Comparison of ENCODE assay signal across 12 cellular contexts in genomic region chr13:32408296-32408998, GRCh38. TPM values are rescaled to one million over a fixed set of nuclear protein-coding genes. Genes with fewer than 3 reads are reported as not detected.
DNase-seq lines count a peak whose midpoint lies in the region; ATAC-seq and TF ChIP-seq lines count a peak whose summit lies in the region.
"Had no signal": no experiment of that assay in that cellular context is flagged by ENCODE, and none has a peak within 500 bp of the region (broad histone marks: within the 10 kb centered on the region; RNA-seq: fewer than 3 reads in every experiment).

No MANE protein-coding gene starts in this region.

- no peak for DNase-seq in activated naive CD4-positive, alpha-beta T cell treated with anti-CD3 and anti-CD28 coated beads, Interleukin-2, amount 50 U/mL, for 72 hours (ENCODE audit: low spot score in 2 of 2)
- DNase-seq in activated naive CD4-positive, alpha-beta T cell treated with Interleukin-2 at 50 U/mL for 16 hours = no peak
- DNase-seq in activated CD4-positive, alpha-beta memory T cell treated with anti-CD3 and anti-CD28 coated beads for 36 hours = no peak
- DNase-seq in stimulated activated naive B cell treated with anti-CD40 and anti-IgM and Interleukin-4, amounts not matched to agents 10 μg/mL and 1 μg/mL and 100 μg/mL, for 72 hours = no peak
- no peak for DNase-seq in ascending aorta (ENCODE audit: low spot score in 2 of 2)
- DNase-seq in retina = no peak
- no peak for DNase-seq in NCI-H1436 (lab: John Stamatoyannopoulos, UW)
- DNase-seq: effector CD8-positive, alpha-beta T cell; foreskin melanocyte; NCI-H524 treated with DMSO at 0.1 percent for 48 hours; T1000 had no signal

- intact Hi-C loops in activated CD4-positive, alpha-beta memory T cell treated with anti-CD3 and anti-CD28 coated beads for 36 hours (cut with micrococcal nuclease) = loop anchor here (1.0 to 5.0 kb wide), 3 partner anchors 18 to 129 kb away; partner anchors contain the start of genes BRCA2 and ZAR1L
- intact Hi-C loops in ascending aorta (cut with DNase I) = no loop called here

- no peaks in the 10 kb centered on the region for H3K27me3 Mint-ChIP-seq in activated CD4-positive, alpha-beta memory T cell treated with anti-CD3 and anti-CD28 coated beads for 36 hours
- H3K27me3 Mint-ChIP-seq in stimulated activated naive B cell treated with anti-CD40 and anti-IgM and Interleukin-4, amounts not matched to agents 10 μg/mL and 1 μg/mL and 100 μg/mL, for 72 hours = no peaks in the 10 kb centered on the region

- H3K9me3 ChIP-seq in HEK293 (ENCODE audit: control insufficient read depth, insufficient read depth, low read depth, low read length) (no peaks in the 10 kb centered on the region), ascending aorta (no peaks in the 10 kb centered on the region)

- no peaks in the 10 kb centered on the region for H3K4me1 ChIP-seq in HEK293 (ENCODE audit: control insufficient read depth, insufficient read depth, low read length)
- H3K4me1 ChIP-seq in ascending aorta = no peaks in the 10 kb centered on the region

- POLR2A ChIA-PET in HEK293 (lab: Yijun Ruan, JAX) = interaction anchor here (0.6 kb wide), 1 partner anchor 44 kb away, joined by 7 read pairs; no protein-coding TSS in a partner anchor
- POLR2A ChIA-PET in activated CD4-positive, alpha-beta memory T cell treated with anti-CD3 and anti-CD28 coated beads for 36 hours (lab: Charles Lee) = interaction anchor here (1.3 to 2.0 kb wide), 4 partner anchors 15 to 94 kb away, joined by 4 to 12 read pairs (median 6); partner anchors contain the start of genes BRCA2, N4BP2L1 and ZAR1L

- no peak for TF ChIP-seq CTCF in HEK293 (tag by site-specific recombination; IDR thresholded peaks at IDR 0.05)
- no peak for TF ChIP-seq CTCF in ascending aorta (IDR thresholded peaks at IDR 0.05)

- H3K27me3 ChIP-seq in ascending aorta = no peaks in the 10 kb centered on the region

- H3K4me3 Mint-ChIP-seq in activated CD4-positive, alpha-beta memory T cell treated with anti-CD3 and anti-CD28 coated beads for 36 hours = peak overlapping the region; percentile 55
- H3K4me3 Mint-ChIP-seq in stimulated activated naive B cell treated with anti-CD40 and anti-IgM and Interleukin-4, amounts not matched to agents 10 μg/mL and 1 μg/mL and 100 μg/mL, for 72 hours = no peak overlapping the region

- H3K27ac Mint-ChIP-seq in activated naive CD4-positive, alpha-beta T cell treated with anti-CD3 and anti-CD28 coated beads, Interleukin-2, amount 50 U/mL, for 72 hours = peak overlapping the region; percentile 55 to 75
- peak overlapping the region; percentile 77 for H3K27ac Mint-ChIP-seq in activated CD4-positive, alpha-beta memory T cell treated with anti-CD3 and anti-CD28 coated beads for 36 hours
- peak overlapping the region; percentile 37 for H3K27ac Mint-ChIP-seq in stimulated activated naive B cell treated with anti-CD40 and anti-IgM and Interleukin-4, amounts not matched to agents 10 μg/mL and 1 μg/mL and 100 μg/mL, for 72 hours

- ATAC-seq in activated naive CD4-positive, alpha-beta T cell treated with anti-CD3 and anti-CD28 coated beads, Interleukin-2, amount 50 U/mL, for 72 hours = peak; percentile 24 to 26
- ATAC-seq in stimulated activated naive B cell treated with anti-CD40 and anti-IgM and Interleukin-4, amounts not matched to agents 10 μg/mL and 1 μg/mL and 100 μg/mL, for 72 hours (replicated peaks) = no peak

- CTCF ChIA-PET in HEK293 (lab: Yijun Ruan, JAX) = interaction anchor here (0.7 kb wide), 3 partner anchors 498 to 1118 kb away, joined by 3 to 4 read pairs (median 3); no protein-coding TSS in a partner anchor
- CTCF ChIA-PET in activated CD4-positive, alpha-beta memory T cell treated with anti-CD3 and anti-CD28 coated beads for 36 hours (lab: Charles Lee) = interaction anchor here (1.2 to 1.9 kb wide), 3 partner anchors 20 to 173 kb away, joined by 3 to 6 read pairs (median 3); partner anchors contain the start of gene N4BP2L1

- H3K36me3 ChIP-seq in HEK293 (ENCODE audit: control insufficient read depth in 2 of 2, insufficient read depth in 1 of 2, low read length in 2 of 2) (no peaks in the 10 kb centered on the region), ascending aorta (peaks cover 8 to 12% of the 10 kb centered on the region in 2 donors)

- H3K9me3 Mint-ChIP-seq in activated naive CD4-positive, alpha-beta T cell treated with anti-CD3 and anti-CD28 coated beads, Interleukin-2, amount 50 U/mL, for 72 hours = no peaks in the 10 kb centered on the region
- no peaks in the 10 kb centered on the region for H3K9me3 Mint-ChIP-seq in activated CD4-positive, alpha-beta memory T cell treated with anti-CD3 and anti-CD28 coated beads for 36 hours
- no peaks in the 10 kb centered on the region for H3K9me3 Mint-ChIP-seq in stimulated activated naive B cell treated with anti-CD40 and anti-IgM and Interleukin-4, amounts not matched to agents 10 μg/mL and 1 μg/mL and 100 μg/mL, for 72 hours

- no peak overlapping the region for H3K4me3 ChIP-seq in HEK293 (ENCODE audit: low read depth, low read length)
- no peak overlapping the region for H3K4me3 ChIP-seq in ascending aorta

- H3K4me1 Mint-ChIP-seq in activated CD4-positive, alpha-beta memory T cell treated with anti-CD3 and anti-CD28 coated beads for 36 hours (ENCODE audit: low read depth) = peaks cover 23% of the 10 kb centered on the region
- H3K4me1 Mint-ChIP-seq in stimulated activated naive B cell treated with anti-CD40 and anti-IgM and Interleukin-4, amounts not matched to agents 10 μg/mL and 1 μg/mL and 100 μg/mL, for 72 hours = peaks cover 14 to 16% of the 10 kb centered on the region in 2 donors

- peak overlapping the region; percentile 17; the same call in 1 of the 2 replicates for H3K27ac ChIP-seq in HEK293 (ENCODE audit: extremely low read depth, low read depth, low read length)
- H3K27ac ChIP-seq in ascending aorta = no peak overlapping the region

- no peaks in the 10 kb centered on the region for H3K36me3 Mint-ChIP-seq in activated naive CD4-positive, alpha-beta T cell treated with anti-CD3 and anti-CD28 coated beads, Interleukin-2, amount 50 U/mL, for 72 hours
- H3K36me3 Mint-ChIP-seq in activated CD4-positive, alpha-beta memory T cell treated with anti-CD3 and anti-CD28 coated beads for 36 hours = peaks cover 11% of the 10 kb centered on the region
- H3K36me3 Mint-ChIP-seq in stimulated activated naive B cell treated with anti-CD40 and anti-IgM and Interleukin-4, amounts not matched to agents 10 μg/mL and 1 μg/mL and 100 μg/mL, for 72 hours = peaks cover 34% of the 10 kb centered on the region in 2 donors

TF ChIP-seq in HEK293, 187 proteins besides CTCF, POLR2A, EP300 and RAD21:
- TF ChIP-seq ZNF645 (tag by site-specific recombination; IDR thresholded peaks at IDR 0.05) = no peak
- no peak for TF ChIP-seq YY2 (tag by site-specific recombination; IDR thresholded peaks at IDR 0.05)
- TF ChIP-seq ZNF449 (tag by site-specific recombination; IDR thresholded peaks at IDR 0.05) = no peak
- TF ChIP-seq ZNF510 (tag by site-specific recombination; IDR thresholded peaks at IDR 0.05; ENCODE audit: insufficient replicate concordance) = no peak
- no peak for TF ChIP-seq TCF7L2 (IDR thresholded peaks at IDR 0.05; ENCODE audit: borderline replicate concordance, low read depth, low read length)
- TF ChIP-seq ZNF639 (tag by site-specific recombination; IDR thresholded peaks at IDR 0.05) = no peak
- no peak for TF ChIP-seq ZFP3 (tag by site-specific recombination; IDR thresholded peaks at IDR 0.05; ENCODE audit: low read depth)
- no peak for TF ChIP-seq ZSCAN30 (tag by site-specific recombination; IDR thresholded peaks at IDR 0.05)
- no peak for TF ChIP-seq ZBTB7A (tag by site-specific recombination; IDR thresholded peaks at IDR 0.05; ENCODE audit: low read depth)
- TF ChIP-seq REPIN1 (tag by site-specific recombination; IDR thresholded peaks at IDR 0.05; ENCODE audit: low read depth) = no peak
- TF ChIP-seq SCRT1 (tag by site-specific recombination; IDR thresholded peaks at IDR 0.05; ENCODE audit: borderline replicate concordance) = no peak
TF ChIP-seq in HEK293: peak in this region for 0.

RNA-seq across cellular contexts. Expression of gene N4BP2L1, which starts 19.5 kb away (rescaled TPM):
- 10 to 100 TPM; 23.4 to 44.9 TPM for total RNA-seq in activated naive CD4-positive, alpha-beta T cell treated with anti-CD3 and anti-CD28 coated beads, Interleukin-2, amount 50 U/mL, for 72 hours
- total RNA-seq in activated CD4-positive, alpha-beta memory T cell treated with anti-CD3 and anti-CD28 coated beads for 36 hours = 10 to 100 TPM; 22.1 to 24.0 TPM
- total RNA-seq in ascending aorta = 27.2 TPM

Comparison
In these comparisons a context has a peak if more than half of its experiments do, and no peak if none do; other contexts are left out.
1. ATAC-seq: peak in activated naive CD4-positive, alpha-beta T cell treated with anti-CD3 and anti-CD28 coated beads, Interleukin-2, amount 50 U/mL, for 72 hours (2 of 2); none in stimulated activated naive B cell treated with anti-CD40 and anti-IgM and Interleukin-4, amounts not matched to agents 10 μg/mL and 1 μg/mL and 100 μg/mL, for 72 hours (0 of 2).
2. Peak in every context shown above with its lines, with median percentiles within 50 percentile points of each other: H3K27ac Mint-ChIP-seq.